ENCODE assay signal across 1 cellular context in the genomic region with DNA sequence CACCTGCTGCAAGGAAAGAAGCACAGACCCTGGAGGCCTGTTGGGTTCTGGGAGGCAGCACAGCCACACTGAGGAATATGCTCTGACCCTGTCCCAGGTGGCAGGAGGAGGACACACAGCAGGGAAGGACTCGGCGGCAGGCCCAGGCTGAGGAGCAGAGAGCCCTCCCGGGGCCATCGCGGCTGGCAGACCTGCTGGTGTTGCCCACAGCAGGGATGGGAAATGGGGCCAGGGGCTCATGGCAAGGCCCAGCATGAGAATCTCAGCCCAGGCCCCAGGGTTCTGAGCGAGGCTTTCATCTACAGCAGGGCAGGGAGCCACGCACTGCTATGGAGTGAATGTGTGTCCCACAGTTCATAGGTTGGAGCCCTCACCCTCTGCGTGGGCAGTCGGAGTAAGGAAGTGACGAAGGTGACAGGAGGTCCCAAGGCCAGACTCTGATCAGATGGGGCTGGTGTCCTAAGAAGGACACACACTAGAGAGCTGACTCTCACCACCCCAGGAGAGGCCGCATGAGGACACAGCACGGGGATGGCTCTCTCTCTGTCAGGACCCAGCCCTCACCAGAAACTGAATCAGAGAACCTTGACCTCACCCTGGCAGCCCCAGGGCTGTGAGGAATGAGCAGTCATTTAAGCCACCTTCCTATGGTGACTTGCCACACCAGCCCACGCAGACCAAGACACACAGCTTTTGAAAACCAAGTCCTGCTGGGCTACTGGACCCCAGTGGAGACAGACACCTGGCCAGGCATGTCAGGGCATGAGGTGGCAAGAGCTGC.
TF ChIP-seq lines count a peak whose summit lies in the region.

No MANE protein-coding gene starts in this region.

TF ChIP-seq in IMR-90, 13 proteins besides CTCF, POLR2A, EP300 and RAD21:
- TF ChIP-seq MAFK (IDR thresholded peaks at IDR 0.05; ENCODE audit: low read depth, low read length) (no peak), CEBPB (IDR thresholded peaks at IDR 0.05; ENCODE audit: low read depth, low read length) (no peak), FOS (IDR thresholded peaks at IDR 0.05; ENCODE audit: low read depth, low read length) (no peak), RCOR1 (IDR thresholded peaks at IDR 0.05; ENCODE audit: insufficient replicate concordance, low read length) (no peak), USF2 (IDR thresholded peaks at IDR 0.05; ENCODE audit: low read depth, low read length) (no peak), SMC3 (IDR thresholded peaks at IDR 0.05; ENCODE audit: low read depth, low read length) (no peak), NFE2L2 (IDR thresholded peaks at IDR 0.05; ENCODE audit: low read depth, low read length) (no peak), MAZ (IDR thresholded peaks at IDR 0.05; ENCODE audit: borderline replicate concordance, low read depth, low read length) (no peak), RFX5 (IDR thresholded peaks at IDR 0.05; ENCODE audit: low read depth, low read length) (no peak), MXI1 (IDR thresholded peaks at IDR 0.05; ENCODE audit: borderline replicate concordance, low read depth, low read length) (no peak), CHD1 (IDR thresholded peaks at IDR 0.05; ENCODE audit: low read depth, low read length) (no peak), BHLHE40 (IDR thresholded peaks at IDR 0.05; ENCODE audit: low read depth, low read length) (no peak)
- TF ChIP-seq, protein P1, sequence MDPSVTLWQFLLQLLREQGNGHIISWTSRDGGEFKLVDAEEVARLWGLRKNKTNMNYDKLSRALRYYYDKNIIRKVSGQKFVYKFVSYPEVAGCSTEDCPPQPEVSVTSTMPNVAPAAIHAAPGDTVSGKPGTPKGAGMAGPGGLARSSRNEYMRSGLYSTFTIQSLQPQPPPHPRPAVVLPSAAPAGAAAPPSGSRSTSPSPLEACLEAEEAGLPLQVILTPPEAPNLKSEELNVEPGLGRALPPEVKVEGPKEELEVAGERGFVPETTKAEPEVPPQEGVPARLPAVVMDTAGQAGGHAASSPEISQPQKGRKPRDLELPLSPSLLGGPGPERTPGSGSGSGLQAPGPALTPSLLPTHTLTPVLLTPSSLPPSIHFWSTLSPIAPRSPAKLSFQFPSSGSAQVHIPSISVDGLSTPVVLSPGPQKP (IDR thresholded peaks at IDR 0.05; ENCODE audit: borderline replicate concordance, low read depth, low read length): no peak
